ENCODE assay signal across 28 cellular contexts in genomic region chr6:68761985-68762384, GRCh38.
"Had no signal": no experiment of that assay in that cellular context is flagged by ENCODE, and none has a peak within 500 bp of the region (broad histone marks: within the 10 kb centered on the region; RNA-seq: fewer than 3 reads in every experiment).

No MANE protein-coding gene starts in this region.

- H3K9me3 ChIP-seq: stomach, suprapubic skin, testis, thoracic aorta, thyroid gland, tibial artery, tibial nerve, transverse colon, upper lobe of left lung, upper lobe of right lung, uterus, vagina had no signal

- H3K4me3 ChIP-seq: stomach, suprapubic skin, testis, thoracic aorta, thyroid gland, tibial artery, tibial nerve, transverse colon, upper lobe of left lung, upper lobe of right lung, uterus, vagina had no signal

- H3K4me1 ChIP-seq: stomach, suprapubic skin, testis, thyroid gland, tibial artery, transverse colon, upper lobe of left lung, upper lobe of right lung, uterus, vagina had no signal

- H3K27ac ChIP-seq: stomach, suprapubic skin, testis, thoracic aorta, thyroid gland, tibial artery, tibial nerve, transverse colon, upper lobe of left lung, upper lobe of right lung, uterus, vagina had no signal

- H3K4me3 Mint-ChIP-seq: stimulated activated effector memory CD8-positive, alpha-beta T cell treated with anti-CD3 and anti-CD28 coated beads, Interleukin-12 subunit alpha, Interleukin-12 subunit beta, amount 100 ng/mL, for 72 hours; stimulated activated memory B cell treated with anti-CD40 and anti-IgM and Interleukin-4, amounts not matched to agents 10 μg/mL and 1 μg/mL and 100 μg/mL, for 72 hours; stimulated activated naive B cell treated with anti-CD40 and anti-IgM and Interleukin-4, amounts not matched to agents 10 μg/mL and 1 μg/mL and 100 μg/mL, for 72 hours; stimulated activated naive CD8-positive, alpha-beta T cell treated with anti-CD3 and anti-CD28 coated beads, Interleukin-15, amount 100 ng/mL, for 72 hours; stimulated activated naive CD8-positive, alpha-beta T cell treated with anti-CD3 and anti-CD28 coated beads, Interleukin-15, Interleukin-2, amounts not matched to agents 100 ng/mL and 50 ng/mL, for 24 hours; type B pancreatic cell had no signal

- H3K36me3 ChIP-seq: stomach, suprapubic skin, thoracic aorta, thyroid gland, tibial artery, tibial nerve, transverse colon, upper lobe of left lung, upper lobe of right lung, uterus, vagina had no signal

- H3K9me3 Mint-ChIP-seq: stimulated activated memory B cell treated with anti-CD40 and anti-IgM and Interleukin-4, amounts not matched to agents 10 μg/mL and 1 μg/mL and 100 μg/mL, for 72 hours; stimulated activated naive B cell treated with anti-CD40 and anti-IgM and Interleukin-4, amounts not matched to agents 10 μg/mL and 1 μg/mL and 100 μg/mL, for 72 hours; stimulated activated naive CD8-positive, alpha-beta T cell treated with anti-CD3 and anti-CD28 coated beads, Interleukin-15, amount 100 ng/mL, for 72 hours; stimulated activated naive CD8-positive, alpha-beta T cell treated with anti-CD3 and anti-CD28 coated beads, Interleukin-15, Interleukin-2, amounts not matched to agents 100 ng/mL and 50 ng/mL, for 24 hours; type B pancreatic cell had no signal

- DNase-seq: stimulated activated CD4-positive, alpha-beta T cell treated with anti-CD3 and anti-CD28 coated beads, Interleukin-2, amount 100 ng/mL, for 48 hours; stimulated activated CD4-positive, alpha-beta T cell treated with anti-CD3 and anti-CD28 coated beads, Interleukin-4, amount 100 ng/mL, for 1 hour; stimulated activated CD4-positive, alpha-beta T cell treated with anti-CD3 and anti-CD28 coated beads, Interleukin-4, amount 100 ng/mL, for 24 hours; stimulated activated CD4-positive, alpha-beta T cell treated with anti-CD3 and anti-CD28 coated beads, Interleukin-4, amount 100 ng/mL, for 4 hours; stimulated activated CD8-positive, alpha-beta memory T cell treated with anti-CD3 and anti-CD28 coated beads, Interleukin-4, amount 100 ng/mL, for 48 hours; stimulated activated naive B cell treated with anti-CD40 and anti-IgM and Interleukin-4, amounts not matched to agents 10 μg/mL and 1 μg/mL and 100 μg/mL, for 72 hours; stimulated activated naive CD4-positive, alpha-beta T cell; stimulated activated naive CD4-positive, alpha-beta T cell treated with Interleukin-2 at 50 U/mL for 16 hours; stimulated activated naive CD8-positive, alpha-beta T cell treated with anti-CD3 and anti-CD28 coated beads, Interleukin-15, amount 100 ng/mL, for 72 hours; stimulated activated naive CD8-positive, alpha-beta T cell treated with anti-CD3 and anti-CD28 coated beads, Interleukin-15, Interleukin-2, amounts not matched to agents 100 U/mL and 50 U/mL, for 24 hours; stomach; testis; thyroid gland; tibial artery; transverse colon; trophoblast cell; upper lobe of left lung; upper lobe of right lung; uterus had no signal

- H3K4me1 Mint-ChIP-seq: stimulated activated effector memory CD8-positive, alpha-beta T cell treated with anti-CD3 and anti-CD28 coated beads, Interleukin-12 subunit alpha, Interleukin-12 subunit beta, amount 100 ng/mL, for 72 hours; stimulated activated memory B cell treated with anti-CD40 and anti-IgM and Interleukin-4, amounts not matched to agents 10 μg/mL and 1 μg/mL and 100 μg/mL, for 72 hours; stimulated activated naive B cell treated with anti-CD40 and anti-IgM and Interleukin-4, amounts not matched to agents 10 μg/mL and 1 μg/mL and 100 μg/mL, for 72 hours; stimulated activated naive CD8-positive, alpha-beta T cell treated with anti-CD3 and anti-CD28 coated beads, Interleukin-15, amount 100 ng/mL, for 72 hours had no signal

- ATAC-seq: stimulated activated effector memory CD8-positive, alpha-beta T cell treated with anti-CD3 and anti-CD28 coated beads, Interleukin-12 subunit alpha, Interleukin-12 subunit beta, amount 100 ng/mL, for 72 hours; stimulated activated memory B cell treated with anti-CD40 and anti-IgM and Interleukin-4, amounts not matched to agents 10 μg/mL and 1 μg/mL and 100 μg/mL, for 72 hours; stimulated activated naive B cell treated with anti-CD40 and anti-IgM and Interleukin-4, amounts not matched to agents 10 μg/mL and 1 μg/mL and 100 μg/mL, for 72 hours; stimulated activated naive CD8-positive, alpha-beta T cell treated with anti-CD3 and anti-CD28 coated beads, Interleukin-15, amount 100 ng/mL, for 72 hours; stimulated activated naive CD8-positive, alpha-beta T cell treated with anti-CD3 and anti-CD28 coated beads, Interleukin-15, Interleukin-2, amounts not matched to agents 100 U/mL and 50 U/mL, for 24 hours; upper lobe of right lung had no signal

- H3K36me3 Mint-ChIP-seq: stimulated activated effector memory CD8-positive, alpha-beta T cell treated with anti-CD3 and anti-CD28 coated beads, Interleukin-12 subunit alpha, Interleukin-12 subunit beta, amount 100 ng/mL, for 72 hours; stimulated activated memory B cell treated with anti-CD40 and anti-IgM and Interleukin-4, amounts not matched to agents 10 μg/mL and 1 μg/mL and 100 μg/mL, for 72 hours; stimulated activated naive B cell treated with anti-CD40 and anti-IgM and Interleukin-4, amounts not matched to agents 10 μg/mL and 1 μg/mL and 100 μg/mL, for 72 hours; type B pancreatic cell had no signal

- H3K27me3 Mint-ChIP-seq: stimulated activated memory B cell treated with anti-CD40 and anti-IgM and Interleukin-4, amounts not matched to agents 10 μg/mL and 1 μg/mL and 100 μg/mL, for 72 hours; stimulated activated naive B cell treated with anti-CD40 and anti-IgM and Interleukin-4, amounts not matched to agents 10 μg/mL and 1 μg/mL and 100 μg/mL, for 72 hours; stimulated activated naive CD8-positive, alpha-beta T cell treated with anti-CD3 and anti-CD28 coated beads, Interleukin-15, amount 100 ng/mL, for 72 hours; stimulated activated naive CD8-positive, alpha-beta T cell treated with anti-CD3 and anti-CD28 coated beads, Interleukin-15, Interleukin-2, amounts not matched to agents 100 ng/mL and 50 ng/mL, for 24 hours; type B pancreatic cell had no signal

- H3K27ac Mint-ChIP-seq: stimulated activated effector memory CD8-positive, alpha-beta T cell treated with anti-CD3 and anti-CD28 coated beads, Interleukin-12 subunit alpha, Interleukin-12 subunit beta, amount 100 ng/mL, for 72 hours; stimulated activated memory B cell treated with anti-CD40 and anti-IgM and Interleukin-4, amounts not matched to agents 10 μg/mL and 1 μg/mL and 100 μg/mL, for 72 hours; stimulated activated naive B cell treated with anti-CD40 and anti-IgM and Interleukin-4, amounts not matched to agents 10 μg/mL and 1 μg/mL and 100 μg/mL, for 72 hours; stimulated activated naive CD8-positive, alpha-beta T cell treated with anti-CD3 and anti-CD28 coated beads, Interleukin-15, amount 100 ng/mL, for 72 hours; stimulated activated naive CD8-positive, alpha-beta T cell treated with anti-CD3 and anti-CD28 coated beads, Interleukin-15, Interleukin-2, amounts not matched to agents 100 ng/mL and 50 ng/mL, for 24 hours; type B pancreatic cell had no signal

- FAIRE-seq: urothelium cell line had no signal

- H3K27me3 ChIP-seq: stomach, suprapubic skin, testis, thyroid gland, tibial artery, tibial nerve, transverse colon, upper lobe of left lung, upper lobe of right lung, uterus, vagina had no signal
